In the genomic region with DNA sequence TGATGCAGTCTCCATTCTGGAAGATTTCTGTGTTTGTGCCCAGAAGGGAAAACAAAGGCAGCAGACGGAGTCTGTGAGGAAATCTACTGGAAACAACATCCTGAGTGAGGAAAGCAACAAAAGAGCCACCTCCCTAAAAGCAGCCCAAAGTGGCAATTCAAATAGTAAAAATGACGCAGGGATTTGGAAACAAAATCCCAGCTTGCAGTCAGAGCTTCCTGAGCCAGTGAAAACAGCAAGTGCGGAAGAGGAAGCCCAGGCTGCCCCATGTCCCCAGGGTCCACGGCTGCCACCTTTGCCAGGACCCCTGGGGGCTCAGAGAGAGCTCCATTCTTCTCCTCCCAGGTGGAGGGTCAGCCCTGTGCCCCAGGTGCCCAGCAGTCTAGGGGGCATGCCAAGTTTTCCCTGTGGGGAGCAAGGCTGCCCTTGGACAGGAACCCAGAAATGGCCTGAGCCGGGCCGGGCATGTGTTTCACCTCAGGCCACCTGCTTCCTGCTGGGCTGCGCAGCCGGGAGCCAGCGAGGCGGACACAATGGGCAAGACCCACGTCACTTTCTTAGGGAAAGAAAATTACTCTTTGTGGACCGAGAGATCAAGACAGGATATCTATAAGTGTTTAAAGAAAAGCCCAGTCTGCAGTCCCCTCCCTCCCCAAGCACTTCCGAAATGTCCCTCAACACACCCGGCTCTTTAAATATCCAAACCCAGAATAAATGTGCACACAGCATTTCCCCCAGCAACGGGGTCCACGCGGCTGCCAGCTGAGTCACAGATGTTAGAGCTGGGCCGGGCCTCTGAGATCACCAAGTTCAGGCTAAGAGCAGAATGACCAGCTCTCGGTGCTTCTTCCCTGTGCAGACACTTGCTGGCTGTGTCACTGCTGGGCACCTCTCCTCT, we compare ENCODE assay signal across 9 cellular contexts.
A peak's percentile ranks its signal among the peaks of the same experiment; 100 is the strongest.
DNase-seq lines count a peak whose midpoint lies in the region; ATAC-seq and TF ChIP-seq lines count a peak whose summit lies in the region.
"Had no signal": no experiment of that assay in that cellular context is flagged by ENCODE, and none has a peak within 500 bp of the region (broad histone marks: within the 10 kb centered on the region; RNA-seq: fewer than 3 reads in every experiment).

No MANE protein-coding gene starts in this region.

- no peak for ATAC-seq in activated T-cell treated with anti-CD3 and anti-CD28 coated beads, Interleukin-2, amount 50 U/mL, for 72 hours (replicated peaks in 1 of 2)
- no peak for ATAC-seq in GM21367 (IDR thresholded peaks at IDR 0.05; ENCODE audit: unreplicated experiment)
- no peak for ATAC-seq in stimulated activated naive B cell treated with anti-CD40 and anti-IgM and Interleukin-4, amounts not matched to agents 10 μg/mL and 1 μg/mL and 100 μg/mL, for 72 hours (replicated peaks)

- no peak for TF ChIP-seq CTCF in brain (conservative IDR thresholded peaks at IDR 0.05)

- H3K9ac ChIP-seq in stomach smooth muscle (ENCODE audit: low read length in 2 of 2) = peak overlapping the region; percentile 57 to 64

- H3K4me1 Mint-ChIP-seq in brain = peaks cover 75% of the 10 kb centered on the region
- H3K4me1 Mint-ChIP-seq in activated T-cell treated with anti-CD3 and anti-CD28 coated beads, Interleukin-2, amount 50 U/mL, for 72 hours (ENCODE audit: low read depth) = peaks cover 14% of the 10 kb centered on the region
- H3K4me1 Mint-ChIP-seq in stimulated activated naive B cell treated with anti-CD40 and anti-IgM and Interleukin-4, amounts not matched to agents 10 μg/mL and 1 μg/mL and 100 μg/mL, for 72 hours = peaks cover 35 to 49% of the 10 kb centered on the region in 2 donors

- H3K27ac Mint-ChIP-seq in brain = peak overlapping the region; percentile 76 to 97 (median 96)
- no peak overlapping the region for H3K27ac Mint-ChIP-seq in activated T-cell treated with anti-CD3 and anti-CD28 coated beads, Interleukin-2, amount 50 U/mL, for 72 hours
- no peak overlapping the region for H3K27ac Mint-ChIP-seq in stimulated activated naive B cell treated with anti-CD40 and anti-IgM and Interleukin-4, amounts not matched to agents 10 μg/mL and 1 μg/mL and 100 μg/mL, for 72 hours

- peaks cover 5% of the 10 kb centered on the region for H3K36me3 Mint-ChIP-seq in brain
- peaks cover 3 to 5% of the 10 kb centered on the region in 2 donors for H3K36me3 Mint-ChIP-seq in activated T-cell treated with anti-CD3 and anti-CD28 coated beads, Interleukin-2, amount 50 U/mL, for 72 hours (ENCODE audit: insufficient read depth in 2 of 2)
- peaks cover 3 to 14% of the 10 kb centered on the region in 2 donors for H3K36me3 Mint-ChIP-seq in stimulated activated naive B cell treated with anti-CD40 and anti-IgM and Interleukin-4, amounts not matched to agents 10 μg/mL and 1 μg/mL and 100 μg/mL, for 72 hours

- H3K4me1 ChIP-seq in stomach smooth muscle (ENCODE audit: control insufficient read depth, insufficient read depth, low read length) = peaks cover 68% of the 10 kb centered on the region

- DNase-seq in MG63 (peak; percentile 93), left kidney (ENCODE audit: low read depth, low spot score) (peak; percentile 36), cortex of kidney (lab: John Stamatoyannopoulos, UW) (no peak)
- no peak for DNase-seq in activated T-cell treated with anti-CD3 and anti-CD28 coated beads, Interleukin-2, amount 50 U/mL, for 72 hours
- no peak for DNase-seq in stimulated activated naive B cell treated with anti-CD40 and anti-IgM and Interleukin-4, amounts not matched to agents 10 μg/mL and 1 μg/mL and 100 μg/mL, for 72 hours

- peak overlapping the region in 4 of 5 experiments; percentile 33 to 75 (median 50) for H3K4me3 Mint-ChIP-seq in brain
- H3K4me3 Mint-ChIP-seq in activated T-cell treated with anti-CD3 and anti-CD28 coated beads, Interleukin-2, amount 50 U/mL, for 72 hours = no peak overlapping the region
- H3K4me3 Mint-ChIP-seq in stimulated activated naive B cell treated with anti-CD40 and anti-IgM and Interleukin-4, amounts not matched to agents 10 μg/mL and 1 μg/mL and 100 μg/mL, for 72 hours = peak overlapping the region in 1 of 2 donors; percentile 62

- H3K9me3 ChIP-seq in MG63 (peaks cover 3% of the 10 kb centered on the region; the same call in 1 of the 2 replicates), stomach smooth muscle (ENCODE audit: control insufficient read depth in 2 of 2, low read length in 2 of 2) (no peaks in the 10 kb centered on the region)

- H3K27me3 ChIP-seq in MG63 (no peaks in the 10 kb centered on the region), stomach smooth muscle (ENCODE audit: control insufficient read depth in 1 of 2, insufficient read depth in 2 of 2, low read length in 2 of 2) (no peaks in the 10 kb centered on the region)

- no peaks in the 10 kb centered on the region for H3K36me3 ChIP-seq in MG63
- H3K36me3 ChIP-seq in stomach smooth muscle (ENCODE audit: control insufficient read depth in 2 of 2, insufficient read depth in 2 of 2, low read length in 2 of 2) = no peaks in the 10 kb centered on the region

- no peaks in the 10 kb centered on the region for H3K27me3 Mint-ChIP-seq in brain
- H3K27me3 Mint-ChIP-seq in activated T-cell treated with anti-CD3 and anti-CD28 coated beads, Interleukin-2, amount 50 U/mL, for 72 hours (ENCODE audit: low read depth) = peaks cover 5% of the 10 kb centered on the region
- H3K27me3 Mint-ChIP-seq in stimulated activated naive B cell treated with anti-CD40 and anti-IgM and Interleukin-4, amounts not matched to agents 10 μg/mL and 1 μg/mL and 100 μg/mL, for 72 hours = peaks cover 0 to 6% of the 10 kb centered on the region in 2 donors

- peak overlapping the region; percentile 91 for H3K27ac ChIP-seq in stomach smooth muscle (ENCODE audit: low read length)
- H3K27ac ChIP-seq: HL-60 had no signal

- H3K9me3 Mint-ChIP-seq in brain = peaks cover 8 to 16% (median 10%) of the 10 kb centered on the region in 5 experiments
- H3K9me3 Mint-ChIP-seq in activated T-cell treated with anti-CD3 and anti-CD28 coated beads, Interleukin-2, amount 50 U/mL, for 72 hours = no peaks in the 10 kb centered on the region
- peaks cover 7 to 14% of the 10 kb centered on the region in 2 donors for H3K9me3 Mint-ChIP-seq in stimulated activated naive B cell treated with anti-CD40 and anti-IgM and Interleukin-4, amounts not matched to agents 10 μg/mL and 1 μg/mL and 100 μg/mL, for 72 hours

- H3K4me3 ChIP-seq in MG63 (peak overlapping the region; percentile 2), stomach smooth muscle (ENCODE audit: low read length in 2 of 2) (peak overlapping the region in 1 of 2 donors; percentile 62)

Comparison
In these comparisons a context has a peak if more than half of its experiments do, and no peak if none do; other contexts are left out.
1. DNase-seq: peak in MG63 (single experiment) and left kidney (single experiment); none in activated T-cell treated with anti-CD3 and anti-CD28 coated beads, Interleukin-2, amount 50 U/mL, for 72 hours (0 of 2), cortex of kidney (single experiment) and stimulated activated naive B cell treated with anti-CD40 and anti-IgM and Interleukin-4, amounts not matched to agents 10 μg/mL and 1 μg/mL and 100 μg/mL, for 72 hours (single experiment).
2. H3K27ac Mint-ChIP-seq: peak in brain (5 of 5); none in activated T-cell treated with anti-CD3 and anti-CD28 coated beads, Interleukin-2, amount 50 U/mL, for 72 hours (single experiment) and stimulated activated naive B cell treated with anti-CD40 and anti-IgM and Interleukin-4, amounts not matched to agents 10 μg/mL and 1 μg/mL and 100 μg/mL, for 72 hours (single experiment).
3. H3K4me3 Mint-ChIP-seq: peak in brain (4 of 5); none in activated T-cell treated with anti-CD3 and anti-CD28 coated beads, Interleukin-2, amount 50 U/mL, for 72 hours (0 of 2).